8 cellular contexts compared by ENCODE assay signal in the genomic region with DNA sequence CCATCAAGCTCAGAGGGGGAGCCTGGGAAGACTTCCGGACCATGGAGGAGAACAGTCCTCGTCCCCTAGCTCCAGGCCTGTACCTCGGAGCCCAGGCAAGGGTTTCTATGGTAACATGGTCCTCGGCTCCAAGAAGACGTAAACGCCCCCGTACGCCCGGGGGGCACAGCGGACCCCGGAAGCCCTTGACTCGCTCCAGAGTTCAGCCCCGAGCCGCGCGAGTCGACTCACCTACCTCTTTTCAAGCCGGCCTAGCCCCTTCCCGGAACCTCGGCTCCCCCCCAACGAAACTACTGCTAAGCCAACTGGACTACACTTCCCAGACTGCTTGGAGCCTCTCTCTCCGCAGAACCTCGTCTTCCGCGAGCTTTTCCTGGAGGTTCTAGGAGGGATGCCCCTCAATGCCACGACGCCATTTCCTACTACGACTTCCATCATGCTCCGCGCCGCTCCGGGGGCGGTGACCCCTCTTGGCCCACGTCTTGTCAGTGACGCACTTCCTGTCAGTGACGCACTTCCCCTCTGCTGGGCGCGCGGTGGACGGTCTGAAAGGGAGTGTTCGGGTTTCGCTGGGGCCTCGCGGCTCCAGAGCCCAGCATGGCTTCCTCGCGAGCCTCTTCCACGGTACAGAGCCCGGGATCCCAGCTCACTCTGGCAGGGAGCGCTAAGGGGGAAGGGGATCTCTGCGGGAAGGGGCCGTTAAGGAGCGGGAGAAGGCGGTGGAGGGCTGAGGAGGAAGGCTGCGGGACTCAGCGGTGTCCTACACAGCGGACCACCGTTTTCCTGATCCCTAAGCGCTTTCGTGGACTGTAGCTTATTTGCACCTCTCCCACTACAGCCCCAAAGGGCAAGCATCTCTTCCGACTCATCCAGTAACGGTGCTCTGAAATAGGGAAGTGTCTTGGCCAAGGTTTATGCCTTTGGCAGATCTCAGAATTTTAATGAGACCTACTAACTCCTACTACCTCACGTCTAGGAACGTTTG. TPM values are rescaled to one million over a fixed set of nuclear protein-coding genes. Genes with fewer than 3 reads are reported as not detected.
A peak's percentile ranks its signal among the peaks of the same experiment; 100 is the strongest.
DNase-seq lines count a peak whose midpoint lies in the region; ATAC-seq and TF ChIP-seq lines count a peak whose summit lies in the region.

A gene (minus strand): TSS at position 426 of the 985 bp plus-strand sequence. CDS start 3,065 bp downstream, outside the sequence.
A gene (plus strand): TSS at position 512 of the 985 bp plus-strand sequence. CDS start 86 bp downstream, at position 598.

- TF ChIP-seq EP300 in gastroesophageal sphincter (IDR thresholded peaks at IDR 0.05) = no peak

- H3K4me3 ChIP-seq in HFF-Myc (replicated peaks; ENCODE audit: low read depth, low read length) = peak within 1 kb of the TSS; percentile 63
- peak within 1 kb of the TSS; percentile 67 for H3K4me3 ChIP-seq in SJSA1
- peak within 1 kb of the TSS; percentile 52 to 72 for H3K4me3 ChIP-seq in gastroesophageal sphincter

- ATAC-seq in gastroesophageal sphincter = peak; percentile 98

- WGBS in gastroesophageal sphincter (ENCODE audit: low coverage in 1 of 2), 2 donors = 0% methylated on average over 10 to 17 of the region's 63 CpGs

- no peak for TF ChIP-seq CTCF in HFF-Myc (IDR thresholded peaks at IDR 0.05; ENCODE audit: low read depth, low read length, missing control alignments)
- TF ChIP-seq CTCF in gastroesophageal sphincter (IDR thresholded peaks at IDR 0.05) = no peak

- H3K27ac ChIP-seq in SJSA1 = peak within 1 kb of the TSS; percentile 73
- peak within 1 kb of the TSS; percentile 95 to 98 (median 96) for H3K27ac ChIP-seq in gastroesophageal sphincter

- H3K4me1 ChIP-seq in SJSA1 (replicated peaks) (peaks cover 6% of the 10 kb centered on the region), gastroesophageal sphincter (peaks cover 2 to 37% (median 11%) of the 10 kb centered on the region in 3 donors)

- H3K9me3 ChIP-seq in SJSA1 (replicated peaks) (no peaks in the 10 kb centered on the region), gastroesophageal sphincter (no peaks in the 10 kb centered on the region)

- H3K27me3 ChIP-seq in SJSA1 (replicated peaks) (no peaks in the 10 kb centered on the region), gastroesophageal sphincter (no peaks in the 10 kb centered on the region)

- peak; percentile 94 for DNase-seq in GM04503 (ENCODE audit: low read depth)
- DNase-seq in HFF-Myc (ENCODE audit: extremely low read depth, low read depth) = peak; percentile 95
- peak; percentile 96 for DNase-seq in MV-4-11 (lab: John Stamatoyannopoulos, UW)
- peak; percentile 96 to 97 for DNase-seq in SJSA1 (ENCODE audit: low read depth in 1 of 2, low spot score in 2 of 2)
- DNase-seq in activated naive CD4-positive, alpha-beta T cell (lab: John Stamatoyannopoulos, UW) = peak; percentile 85 to 90 (median 88)
- peak; percentile 96 for DNase-seq in non-pigmented ciliary epithelial cell (ENCODE audit: low read depth)
- peak; percentile 99 for DNase-seq in superior temporal gyrus (ENCODE audit: extremely low spot score)

- TF ChIP-seq POLR2A in gastroesophageal sphincter (IDR thresholded peaks at IDR 0.05) = peak; percentile 91 to 93

- H3K36me3 ChIP-seq in SJSA1 (peaks cover 73% of the 10 kb centered on the region), gastroesophageal sphincter (peaks cover 0 to 66% of the 10 kb centered on the region in 2 donors)

RNA-seq across cellular contexts. Expression of the first gene that starts in this region (rescaled TPM):
- 33.2 and 48.3 TPM in 2 replicates for total RNA-seq in SJSA1 (2014; rRNA removed; shearing (Covaris generic))
- total RNA-seq in gastroesophageal sphincter = 10 to 100 TPM; 31.4 to 54.4 (median 42.1) TPM

RNA-seq across cellular contexts. Expression of the second gene that starts in this region (rescaled TPM):
- 29.9 and 33.0 TPM in 2 replicates for total RNA-seq in SJSA1 (2014; rRNA removed; shearing (Covaris generic))
- 10 to 100 TPM; 13.4 to 20.5 (median 16.5) TPM for total RNA-seq in gastroesophageal sphincter

Comparison
In these comparisons a context has a peak if more than half of its experiments do, and no peak if none do; other contexts are left out.
1. Peak in every context shown above with its lines: DNase-seq, ATAC-seq, H3K4me3 ChIP-seq and H3K27ac ChIP-seq.